ENCODE assay signal across 8 cellular contexts in genomic region chr19:48638831-48639381, GRCh38. TPM values are rescaled to one million over a fixed set of nuclear protein-coding genes. Genes with fewer than 3 reads are reported as not detected.
DNase-seq lines count a peak whose midpoint lies in the region; FAIRE-seq and TF ChIP-seq lines count a peak whose summit lies in the region.

No MANE protein-coding gene starts in this region.

- no peak overlapping the region for H3K9ac ChIP-seq in keratinocyte (ENCODE audit: control insufficient read depth, extremely low read depth, insufficient read depth, low read length)
- peak overlapping the region in 1 of 2 donors; percentile 36 for H3K9ac ChIP-seq in stomach smooth muscle (ENCODE audit: low read length in 2 of 2)

- H3K79me2 ChIP-seq in keratinocyte (ENCODE audit: control insufficient read depth, insufficient read depth, low read length) = no peaks in the 10 kb centered on the region

- H3K4me1 ChIP-seq in keratinocyte (ENCODE audit: control insufficient read depth, extremely low read depth, insufficient read depth, low read length) (peaks cover 41% of the 10 kb centered on the region), stomach smooth muscle (ENCODE audit: control insufficient read depth, insufficient read depth, low read length) (peaks cover 30% of the 10 kb centered on the region)

- H3K27me3 ChIP-seq in keratinocyte (ENCODE audit: control insufficient read depth, extremely low read depth, insufficient read depth, low read length) (no peaks in the 10 kb centered on the region), stomach smooth muscle (ENCODE audit: control insufficient read depth in 1 of 2, insufficient read depth in 2 of 2, low read length in 2 of 2) (no peaks in the 10 kb centered on the region)

- H3K9me3 ChIP-seq in keratinocyte (ENCODE audit: control insufficient read depth, low read depth, low read length) (no peaks in the 10 kb centered on the region), stomach smooth muscle (ENCODE audit: control insufficient read depth in 2 of 2, low read length in 2 of 2) (no peaks in the 10 kb centered on the region)

- H3K4me2 ChIP-seq in keratinocyte (ENCODE audit: control insufficient read depth, extremely low read depth, insufficient read depth, low read depth, low read length) = peak overlapping the region; percentile 89

- H3K36me3 ChIP-seq in keratinocyte (ENCODE audit: control insufficient read depth in 2 of 2, extremely low read depth in 1 of 2, insufficient read depth in 2 of 2, low read length in 2 of 2) (no peaks in the 10 kb centered on the region), stomach smooth muscle (ENCODE audit: control insufficient read depth in 2 of 2, insufficient read depth in 2 of 2, low read length in 2 of 2) (no peaks in the 10 kb centered on the region)

- dilution Hi-C loops in keratinocyte (cut with MboI; ENCODE audit: extremely low pct_ligation_motif_present, low sequenced_read_pairs) = no loop called here

- no peak for FAIRE-seq in keratinocyte (lab: Jason Lieb, UNC)

- H3K27ac ChIP-seq in keratinocyte (ENCODE audit: control insufficient read depth, insufficient read depth, low read length) = no peak overlapping the region
- H3K27ac ChIP-seq in stomach smooth muscle (ENCODE audit: low read length) = peak overlapping the region; percentile 98

- H3K4me3 ChIP-seq in keratinocyte (ENCODE audit: control insufficient read depth in 2 of 3, extremely low read depth in 1 of 3, insufficient read depth in 2 of 3, low read depth in 1 of 3, low read length in 3 of 3) (no peak overlapping the region), stomach smooth muscle (ENCODE audit: low read length in 2 of 2) (peak overlapping the region; percentile 44 to 93)

- no peaks in the 10 kb centered on the region for H4K20me1 ChIP-seq in keratinocyte (ENCODE audit: control insufficient read depth, extremely low read depth, insufficient read depth, low read length)

- H2AFZ ChIP-seq in keratinocyte (ENCODE audit: control insufficient read depth, low read length) = no peak overlapping the region

- H3K9me1 ChIP-seq in keratinocyte (ENCODE audit: control insufficient read depth, extremely low read depth, insufficient read depth, low read length) = no peaks in the 10 kb centered on the region

- DNase-seq in DMS53 (lab: John Stamatoyannopoulos, UW) (peak; percentile 33), DMS53 treated with DMSO at 0.1 percent for 48 hours (lab: John Stamatoyannopoulos, UW; ENCODE audit: unreplicated experiment) (no peak), keratinocyte (ENCODE audit: low read depth, low spot score) (no peak), putamen (ENCODE audit: low spot score) (no peak), dedifferentiated amniotic fluid mesenchymal stem cell (ENCODE audit: extremely low spot score) (no peak)
- peak; percentile 70 for DNase-seq in activated CD8-positive, alpha-beta memory T cell treated with anti-CD3 and anti-CD28 coated beads for 24 hours
- no peak for DNase-seq in stimulated activated CD4-positive, alpha-beta T cell treated with anti-CD3 and anti-CD28 coated beads, Interleukin-4, amount 100 ng/mL, for 1 hour

- TF ChIP-seq CTCF in keratinocyte (optimal IDR thresholded peaks at IDR 0.05 in 1 of 3, IDR thresholded peaks at IDR 0.05 in 1 of 3, conservative IDR thresholded peaks at IDR 0.05 in 1 of 3; ENCODE audit: extremely low read depth in 1 of 3, insufficient read depth in 2 of 3, low read length in 3 of 3) = no peak

RNA-seq across cellular contexts. Expression of gene DBP, which starts 1.7 kb away (rescaled TPM):
- polyA plus RNA-seq in keratinocyte = 0.79 to 2.0 TPM (median 1.0 TPM) in 3 replicates
- 19.6 TPM for polyA plus RNA-seq in keratinocyte (2011; ENCODE audit: low read depth)
- polyA plus RNA-seq in keratinocyte (2011; cell fraction: cytosol; rRNA removed) = 0.47 and 1.4 TPM in 2 replicates
- 1.0 and 1.6 TPM in 2 replicates for polyA plus RNA-seq in keratinocyte (2011; cell fraction: nucleus; rRNA removed)
- 1.7 and 10.8 TPM in 2 replicates for polyA plus RNA-seq in keratinocyte (2012; ENCODE audit: low replicate concordance)
- polyA minus RNA-seq in keratinocyte = 0.53 to 2.1 TPM (median 1.0 TPM) in 3 replicates
- polyA minus RNA-seq in keratinocyte (2011; cell fraction: cytosol; rRNA and poly(A)+ RNA removed) = 2.9 TPM
- 0.42 and 1.3 TPM in 2 replicates for polyA minus RNA-seq in keratinocyte (2011; cell fraction: nucleus; rRNA and poly(A)+ RNA removed)

RNA-seq across cellular contexts. Expression of gene CA11, which starts 7.1 kb away (rescaled TPM):
- polyA plus RNA-seq in keratinocyte = 1.6 to 3.9 TPM (median 1.7 TPM) in 3 replicates
- 1.6 TPM for polyA plus RNA-seq in keratinocyte (2011; ENCODE audit: low read depth)
- 2.2 and 3.1 TPM in 2 replicates for polyA plus RNA-seq in keratinocyte (2011; cell fraction: cytosol; rRNA removed)
- polyA plus RNA-seq in keratinocyte (2011; cell fraction: nucleus; rRNA removed) = 2.3 and 3.2 TPM in 2 replicates
- polyA plus RNA-seq in keratinocyte (2012; ENCODE audit: low replicate concordance) = 7.9 and 10.6 TPM in 2 replicates
- polyA minus RNA-seq in keratinocyte = 0.64 to 4.7 TPM (median 2.9 TPM) in 3 replicates
- polyA minus RNA-seq in keratinocyte (2011; cell fraction: cytosol; rRNA and poly(A)+ RNA removed) = 3.1 TPM
- polyA minus RNA-seq in keratinocyte (2011; cell fraction: nucleus; rRNA and poly(A)+ RNA removed) = 1.8 and 5.6 TPM in 2 replicates

RNA-seq across cellular contexts. Expression of gene SPHK2, which starts 19.6 kb away (rescaled TPM):
- 2.8 to 3.8 TPM (median 3.4 TPM) in 3 replicates for polyA plus RNA-seq in keratinocyte
- polyA plus RNA-seq in keratinocyte (2011; ENCODE audit: low read depth) = 1.1 TPM
- polyA plus RNA-seq in keratinocyte (2011; cell fraction: cytosol; rRNA removed) = 1.6 and 4.5 TPM in 2 replicates
- 8.2 and 10.9 TPM in 2 replicates for polyA plus RNA-seq in keratinocyte (2011; cell fraction: nucleus; rRNA removed)
- 2.2 and 6.7 TPM in 2 replicates for polyA plus RNA-seq in keratinocyte (2012; ENCODE audit: low replicate concordance)
- 4.0 to 7.1 TPM (median 4.4 TPM) in 3 replicates for polyA minus RNA-seq in keratinocyte
- 5.8 TPM for polyA minus RNA-seq in keratinocyte (2011; cell fraction: cytosol; rRNA and poly(A)+ RNA removed)
- polyA minus RNA-seq in keratinocyte (2011; cell fraction: nucleus; rRNA and poly(A)+ RNA removed) = 5.1 and 5.2 TPM in 2 replicates

RNA-seq across cellular contexts. Expression of gene RPL18, which starts 19.9 kb away (rescaled TPM):
- polyA plus RNA-seq in keratinocyte = 1,010 to 1,534 TPM (median 1,015 TPM) in 3 replicates
- 166 TPM for polyA plus RNA-seq in keratinocyte (2011; ENCODE audit: low read depth)
- polyA plus RNA-seq in keratinocyte (2011; cell fraction: cytosol; rRNA removed) = 744 and 1,244 TPM in 2 replicates
- polyA plus RNA-seq in keratinocyte (2011; cell fraction: nucleus; rRNA removed) = 365 and 473 TPM in 2 replicates
- polyA plus RNA-seq in keratinocyte (2012; ENCODE audit: low replicate concordance) = 1,466 and 2,372 TPM in 2 replicates
- 491 to 622 TPM (median 599 TPM) in 3 replicates for polyA minus RNA-seq in keratinocyte
- polyA minus RNA-seq in keratinocyte (2011; cell fraction: cytosol; rRNA and poly(A)+ RNA removed) = 1,163 TPM
- polyA minus RNA-seq in keratinocyte (2011; cell fraction: nucleus; rRNA and poly(A)+ RNA removed) = 177 and 212 TPM in 2 replicates

RNA-seq across cellular contexts. Expression of gene FAM83E, which starts 24.0 kb away (rescaled TPM):
- 0.06 to 0.31 TPM (median 0.17 TPM) in 3 replicates for polyA plus RNA-seq in keratinocyte
- 0.56 TPM for polyA plus RNA-seq in keratinocyte (2011; ENCODE audit: low read depth)
- 0.10 TPM in 1 of 2 replicates, not detected in the other for polyA plus RNA-seq in keratinocyte (2011; cell fraction: cytosol; rRNA removed)
- 0.31 and 0.47 TPM in 2 replicates for polyA plus RNA-seq in keratinocyte (2011; cell fraction: nucleus; rRNA removed)
- 0.32 and 0.85 TPM in 2 replicates for polyA plus RNA-seq in keratinocyte (2012; ENCODE audit: low replicate concordance)
- polyA minus RNA-seq in keratinocyte = 2.7 TPM in 1 of 3 replicates, not detected in the others
- not detected for polyA minus RNA-seq in keratinocyte (2011; cell fraction: cytosol; rRNA and poly(A)+ RNA removed)
- 0.84 and 0.93 TPM in 2 replicates for polyA minus RNA-seq in keratinocyte (2011; cell fraction: nucleus; rRNA and poly(A)+ RNA removed)

Comparison
In these comparisons a context has a peak if more than half of its experiments do, and no peak if none do; other contexts are left out.
1. DNase-seq: peak in DMS53 (single experiment) and activated CD8-positive, alpha-beta memory T cell treated with anti-CD3 and anti-CD28 coated beads for 24 hours (single experiment); none in DMS53 treated with DMSO at 0.1 percent for 48 hours (single experiment), keratinocyte (single experiment), putamen (single experiment), dedifferentiated amniotic fluid mesenchymal stem cell (single experiment) and stimulated activated CD4-positive, alpha-beta T cell treated with anti-CD3 and anti-CD28 coated beads, Interleukin-4, amount 100 ng/mL, for 1 hour (single experiment).
2. H3K4me3 ChIP-seq: peak in stomach smooth muscle (2 of 2); none in keratinocyte (0 of 3).